Comparison of ENCODE assay signal across 1 cellular context in genomic region chr19:36527873-36528193, GRCh38.
TF ChIP-seq lines count a peak whose summit lies in the region.

No MANE protein-coding gene starts in this region.

TF ChIP-seq in GM12878, 131 proteins besides CTCF, POLR2A, EP300 and RAD21:
- 0 out of 2 replicates have a peak, but pooled peaks have one; percentile 13 for TF ChIP-seq MLLT1 (IDR thresholded peaks at IDR 0.05)
- TF ChIP-seq RCOR1 (conservative IDR thresholded peaks at IDR 0.05; ENCODE audit: low read depth, low read length), result no peak
- peak; percentile 6 for TF ChIP-seq SMAD1 (IDR thresholded peaks at IDR 0.05; ENCODE audit: low read depth, partially characterized antibody)
- 0 out of 2 replicates have a peak, but pooled peaks have one; percentile 38 for TF ChIP-seq TBL1XR1 (IDR thresholded peaks at IDR 0.05; ENCODE audit: low read depth, low read length)
- TF ChIP-seq MEF2B (IDR thresholded peaks at IDR 0.05; ENCODE audit: partially characterized antibody, poor library complexity, severe bottlenecking), result peak; percentile 73
TF ChIP-seq in GM12878: peak in this region for 4.
